ENCODE assay signal across 13 cellular contexts in the genomic region with DNA sequence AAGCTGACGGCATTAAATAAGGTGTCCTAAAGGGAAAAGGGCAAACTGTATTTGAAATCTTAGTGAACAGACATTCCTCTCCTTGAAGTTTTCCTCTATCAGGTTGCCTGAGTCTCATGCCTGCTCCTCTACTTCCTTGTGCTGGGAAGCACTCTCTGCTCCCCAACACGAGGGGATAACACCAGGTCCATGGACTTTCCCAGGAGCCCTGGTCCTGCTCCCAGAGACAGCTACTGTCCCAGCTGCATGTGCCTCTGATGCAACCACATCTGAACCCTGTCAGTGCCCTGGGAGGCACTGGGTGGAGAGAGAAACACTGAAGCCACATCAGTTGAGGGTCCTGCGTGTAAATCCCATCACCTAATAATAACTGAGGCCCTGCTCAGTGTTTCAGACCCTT. TPM values are rescaled to one million over a fixed set of nuclear protein-coding genes. Genes with fewer than 3 reads are reported as not detected.
DNase-seq lines count a peak whose midpoint lies in the region; ATAC-seq and TF ChIP-seq lines count a peak whose summit lies in the region.
"Had no signal": no experiment of that assay in that cellular context is flagged by ENCODE, and none has a peak within 500 bp of the region (broad histone marks: within the 10 kb centered on the region; RNA-seq: fewer than 3 reads in every experiment).

No MANE protein-coding gene starts in this region.

- ATAC-seq in activated CD8-positive, alpha-beta T cell treated with anti-CD3 and anti-CD28 coated beads, Interleukin-2, amount 10 ng/mL, durations not matched to agents 7 days and 5 days, result no peak
- ATAC-seq in lower lobe of right lung (no peak), HG03520 (IDR thresholded peaks at IDR 0.05; ENCODE audit: unreplicated experiment) (no peak), GM19397 (IDR thresholded peaks at IDR 0.05; ENCODE audit: unreplicated experiment) (no peak)

- POLR2A ChIA-PET in activated CD8-positive, alpha-beta T cell treated with anti-CD3 and anti-CD28 coated beads, Interleukin-2, amount 10 ng/mL, durations not matched to agents 7 days and 5 days (lab: Charles Lee), result interaction anchor here (0.6 to 1.5 kb wide), 5 partner anchors 9 to 121 kb away, joined by 3 to 5 read pairs (median 4); partner anchors contain the start of gene GLYCTK

- CTCF ChIA-PET in activated naive CD4-positive, alpha-beta T cell treated with anti-CD3 and anti-CD28 coated beads for 36 hours (lab: Charles Lee), result interaction anchor here (0.5 to 14.1 kb wide), 8 partner anchors 9 to 122 kb away, joined by 3 to 314 read pairs (median 5); partner anchors contain the start of gene GLYCTK
- CTCF ChIA-PET in activated CD8-positive, alpha-beta T cell treated with anti-CD3 and anti-CD28 coated beads, Interleukin-2, amount 10 ng/mL, durations not matched to agents 7 days and 5 days (lab: Charles Lee), result interaction anchor here (0.8 to 9.7 kb wide), 11 partner anchors 16 to 216 kb away, joined by 3 to 176 read pairs (median 5); partner anchors contain the start of gene TWF2

- H3K9me3 Mint-ChIP-seq in activated naive CD4-positive, alpha-beta T cell treated with anti-CD3 and anti-CD28 coated beads for 36 hours, result no peaks in the 10 kb centered on the region
- H3K9me3 Mint-ChIP-seq in activated CD8-positive, alpha-beta T cell treated with anti-CD3 and anti-CD28 coated beads, Interleukin-2, amount 10 ng/mL, durations not matched to agents 7 days and 5 days (ENCODE audit: insufficient read depth), result no peaks in the 10 kb centered on the region
- H3K9me3 Mint-ChIP-seq: brain had no signal

- H3K27me3 ChIP-seq in lower lobe of right lung (ENCODE audit: low read depth) (no peaks in the 10 kb centered on the region), suprapubic skin (no peaks in the 10 kb centered on the region)

- peaks cover 15% of the 10 kb centered on the region for H3K36me3 Mint-ChIP-seq in activated naive CD4-positive, alpha-beta T cell treated with anti-CD3 and anti-CD28 coated beads for 36 hours (ENCODE audit: low read depth)
- H3K36me3 Mint-ChIP-seq in activated CD8-positive, alpha-beta T cell treated with anti-CD3 and anti-CD28 coated beads, Interleukin-2, amount 10 ng/mL, durations not matched to agents 7 days and 5 days (ENCODE audit: low read depth), result peaks cover 42% of the 10 kb centered on the region

- H3K4me1 Mint-ChIP-seq in activated naive CD4-positive, alpha-beta T cell treated with anti-CD3 and anti-CD28 coated beads for 36 hours (ENCODE audit: low read depth), result peaks cover 60% of the 10 kb centered on the region
- peaks cover 80% of the 10 kb centered on the region for H3K4me1 Mint-ChIP-seq in activated CD8-positive, alpha-beta T cell treated with anti-CD3 and anti-CD28 coated beads, Interleukin-2, amount 10 ng/mL, durations not matched to agents 7 days and 5 days (ENCODE audit: low read depth)

- no peaks in the 10 kb centered on the region for H3K27me3 Mint-ChIP-seq in activated naive CD4-positive, alpha-beta T cell treated with anti-CD3 and anti-CD28 coated beads for 36 hours (ENCODE audit: low read depth)
- H3K27me3 Mint-ChIP-seq in activated CD8-positive, alpha-beta T cell treated with anti-CD3 and anti-CD28 coated beads, Interleukin-2, amount 10 ng/mL, durations not matched to agents 7 days and 5 days (ENCODE audit: low read depth), result no peaks in the 10 kb centered on the region
- H3K27me3 Mint-ChIP-seq: progenitor cell of endocrine pancreas had no signal

- 68% methylated on average over 3 of the region's 3 CpGs for WGBS in suprapubic skin

- H3K27ac ChIP-seq in lower lobe of right lung (peak overlapping the region; percentile 81), suprapubic skin (peak overlapping the region; percentile 83)

- H3K4me1 ChIP-seq in lower lobe of right lung (peaks cover 63% of the 10 kb centered on the region), suprapubic skin (peaks cover 51% of the 10 kb centered on the region)

- TF ChIP-seq POLR2A in suprapubic skin (IDR thresholded peaks at IDR 0.05), result no peak

- peak overlapping the region; percentile 4 for H3K4me3 Mint-ChIP-seq in activated naive CD4-positive, alpha-beta T cell treated with anti-CD3 and anti-CD28 coated beads for 36 hours
- peak overlapping the region; percentile 79 for H3K4me3 Mint-ChIP-seq in activated CD8-positive, alpha-beta T cell treated with anti-CD3 and anti-CD28 coated beads, Interleukin-2, amount 10 ng/mL, durations not matched to agents 7 days and 5 days
- H3K4me3 Mint-ChIP-seq: brain had no signal

- TF ChIP-seq EP300 in suprapubic skin (IDR thresholded peaks at IDR 0.05), result no peak

- intact Hi-C loops in activated naive CD4-positive, alpha-beta T cell treated with anti-CD3 and anti-CD28 coated beads for 36 hours (cut with micrococcal nuclease), result loop anchor here (5.0 kb wide), 2 partner anchors 66 to 216 kb away; partner anchors contain the start of gene POC1A
- intact Hi-C loops in lower lobe of right lung (cut with DNase I), result no loop called here

- H3K9me3 ChIP-seq in lower lobe of right lung (no peaks in the 10 kb centered on the region), suprapubic skin (no peaks in the 10 kb centered on the region)

- H3K27ac Mint-ChIP-seq in activated naive CD4-positive, alpha-beta T cell treated with anti-CD3 and anti-CD28 coated beads for 36 hours, result peak overlapping the region; percentile 29
- peak overlapping the region; percentile 89 for H3K27ac Mint-ChIP-seq in activated CD8-positive, alpha-beta T cell treated with anti-CD3 and anti-CD28 coated beads, Interleukin-2, amount 10 ng/mL, durations not matched to agents 7 days and 5 days
- H3K27ac Mint-ChIP-seq: progenitor cell of endocrine pancreas had no signal

- H3K36me3 ChIP-seq in lower lobe of right lung, result peaks cover 30% of the 10 kb centered on the region
- H3K36me3 ChIP-seq in suprapubic skin, result peaks cover 27% of the 10 kb centered on the region

- H3K4me3 ChIP-seq in lower lobe of right lung (no peak overlapping the region), suprapubic skin (no peak overlapping the region)

- no peak for TF ChIP-seq CTCF in lower lobe of right lung (IDR thresholded peaks at IDR 0.05)
- no peak for TF ChIP-seq CTCF in suprapubic skin (IDR thresholded peaks at IDR 0.05)

- no peak for DNase-seq in activated naive CD4-positive, alpha-beta T cell treated with anti-CD3 and anti-CD28 coated beads for 36 hours
- no peak for DNase-seq in activated naive CD4-positive, alpha-beta T cell (lab: John Stamatoyannopoulos, UW)
- DNase-seq in activated CD8-positive, alpha-beta T cell treated with anti-CD3 and anti-CD28 coated beads, Interleukin-2, amount 10 ng/mL, durations not matched to agents 7 days and 5 days, result no peak
- no peak for DNase-seq in lower lobe of right lung
- DNase-seq in suprapubic skin (ENCODE audit: low spot score in 2 of 2), result no peak
- DNase-seq in activated CD4-positive, CD25-positive, alpha-beta regulatory T cell (lab: John Stamatoyannopoulos, UW), result no peak
- DNase-seq: GF-D8, GOT3, SIG-M5 had no signal

RNA-seq across cellular contexts. Expression of gene TLR9, which starts 7.4 kb away (rescaled TPM):
- under 1 TPM; 0.62 to 0.89 TPM for total RNA-seq in activated naive CD4-positive, alpha-beta T cell treated with anti-CD3 and anti-CD28 coated beads for 36 hours
- under 1 TPM; 0.52 to 0.79 TPM for total RNA-seq in activated CD8-positive, alpha-beta T cell treated with anti-CD3 and anti-CD28 coated beads, Interleukin-2, amount 10 ng/mL, durations not matched to agents 7 days and 5 days
- total RNA-seq in lower lobe of right lung (1.0 TPM), suprapubic skin (under 1 TPM in 1 of 4 donors, not detected in 3; 0.16 TPM)
- total RNA-seq: progenitor cell of endocrine pancreas had no signal

RNA-seq across cellular contexts. Expression of gene ALAS1, which starts 20.1 kb away (rescaled TPM):
- 10 to 100 TPM; 35.7 to 37.8 TPM for total RNA-seq in activated naive CD4-positive, alpha-beta T cell treated with anti-CD3 and anti-CD28 coated beads for 36 hours
- total RNA-seq in activated CD8-positive, alpha-beta T cell treated with anti-CD3 and anti-CD28 coated beads, Interleukin-2, amount 10 ng/mL, durations not matched to agents 7 days and 5 days, result 10 to 100 TPM; 57.7 to 60.8 TPM
- total RNA-seq in lower lobe of right lung (103 TPM), suprapubic skin (10 to 100 TPM; 28.8 to 54.4 (median 31.9) TPM)

RNA-seq across cellular contexts. Expression of gene TWF2, which starts 20.9 kb away (rescaled TPM):
- total RNA-seq in activated naive CD4-positive, alpha-beta T cell treated with anti-CD3 and anti-CD28 coated beads for 36 hours, result 10 to 100 TPM; 89.1 to 91.3 TPM
- 100 to 1,000 TPM; 154 to 162 TPM for total RNA-seq in activated CD8-positive, alpha-beta T cell treated with anti-CD3 and anti-CD28 coated beads, Interleukin-2, amount 10 ng/mL, durations not matched to agents 7 days and 5 days
- total RNA-seq in lower lobe of right lung, result 62.2 TPM
- total RNA-seq in suprapubic skin, result 10 to 100 TPM; 33.2 to 46.2 (median 42.6) TPM

RNA-seq across cellular contexts. Expression of gene PPM1M, which starts 27.5 kb away (rescaled TPM):
- 100 to 1,000 TPM; 107 to 108 TPM for total RNA-seq in activated naive CD4-positive, alpha-beta T cell treated with anti-CD3 and anti-CD28 coated beads for 36 hours
- 10 to 100 TPM; 90.7 to 91.9 TPM for total RNA-seq in activated CD8-positive, alpha-beta T cell treated with anti-CD3 and anti-CD28 coated beads, Interleukin-2, amount 10 ng/mL, durations not matched to agents 7 days and 5 days
- total RNA-seq in lower lobe of right lung, result 53.4 TPM
- 10 to 100 TPM in 3 of 4 donors, 1 to 10 TPM in 1; 10.0 to 17.5 (median 11.3) TPM for total RNA-seq in suprapubic skin
